ENCODE assay signal across 8 cellular contexts in the genomic region with DNA sequence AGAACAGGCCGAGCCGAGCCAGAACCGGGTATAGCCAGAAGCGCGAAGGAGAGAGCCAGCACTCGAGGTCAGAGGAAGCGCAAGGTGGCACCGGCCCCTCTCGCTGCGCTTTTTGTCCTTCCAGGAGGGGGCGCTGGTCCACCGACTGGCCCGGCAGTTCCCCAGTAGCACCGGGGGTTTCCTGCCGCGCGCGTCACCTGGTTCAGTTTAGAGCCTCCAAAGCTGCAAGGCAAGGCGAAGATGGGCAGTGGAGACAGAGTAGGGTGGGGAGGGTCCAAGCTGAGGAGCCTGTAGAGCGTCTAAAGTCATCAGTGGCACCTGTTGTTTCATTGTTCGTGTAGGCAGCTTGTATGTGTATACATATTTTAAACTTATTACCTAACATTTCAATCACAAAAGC. TPM values are rescaled to one million over a fixed set of nuclear protein-coding genes. Genes with fewer than 3 reads are reported as not detected.
DNase-seq lines count a peak whose midpoint lies in the region; TF ChIP-seq lines count a peak whose summit lies in the region.
"Had no signal": no experiment of that assay in that cellular context is flagged by ENCODE, and none has a peak within 500 bp of the region (broad histone marks: within the 10 kb centered on the region; RNA-seq: fewer than 3 reads in every experiment).

No MANE protein-coding gene starts in this region.

- no peak overlapping the region for H3K4me3 ChIP-seq in OCI-LY1 (ENCODE audit: low read depth, low read length, poor library complexity, severe bottlenecking)

- no peaks in the 10 kb centered on the region for H3K36me3 ChIP-seq in OCI-LY1 (ENCODE audit: insufficient read depth, low read length)

- H3K9me3 ChIP-seq in OCI-LY1 (ENCODE audit: low read length), result no peaks in the 10 kb centered on the region

- H4K20me1 ChIP-seq in OCI-LY1 (ENCODE audit: insufficient read depth, low read length), result no peaks in the 10 kb centered on the region

- H3K27ac ChIP-seq in OCI-LY1 (ENCODE audit: low read depth, low read length, poor library complexity, severe bottlenecking), result no peak overlapping the region

- H3K27me3 ChIP-seq in OCI-LY1 (ENCODE audit: insufficient read depth, low read length), result no peaks in the 10 kb centered on the region

- H3K4me2 ChIP-seq in OCI-LY1 (ENCODE audit: low read length), result no peak overlapping the region

- peak; percentile 41 for DNase-seq in dermis blood vessel endothelial cell
- DNase-seq in stimulated activated CD4-positive, alpha-beta T cell treated with anti-CD3 and anti-CD28 coated beads, Interleukin-12 subunit alpha, Interleukin-12 subunit beta, amount 100 ng/mL, for 4 hours, result peak; percentile 5
- no peak for DNase-seq in mesenteric fat pad (ENCODE audit: low spot score)
- DNase-seq in DMS153 (lab: John Stamatoyannopoulos, UW), result no peak
- DNase-seq in MV-4-11 (lab: John Stamatoyannopoulos, UW), result no peak
- DNase-seq: left cardiac atrium had no signal

- H3K4me1 ChIP-seq in OCI-LY1 (ENCODE audit: insufficient read depth, low read length, severe bottlenecking), result peaks cover 19% of the 10 kb centered on the region

- H3K9me2 ChIP-seq in OCI-LY1 (ENCODE audit: low read depth, low read length), result no peaks in the 10 kb centered on the region

- TF ChIP-seq CTCF in GM12874 (IDR thresholded peaks at IDR 0.05; ENCODE audit: insufficient read depth, low read depth, low read length) (peak; percentile 71), OCI-LY1 (IDR thresholded peaks at IDR 0.05; ENCODE audit: low read length) (peak; percentile 79)

- no peak overlapping the region for H3K9ac ChIP-seq in OCI-LY1 (ENCODE audit: low read length)

- H3F3A ChIP-seq in OCI-LY1 (ENCODE audit: insufficient read depth, low read length), result no peaks in the 10 kb centered on the region

- no peaks in the 10 kb centered on the region for H3K79me2 ChIP-seq in OCI-LY1 (ENCODE audit: insufficient read depth, low read length)

- no peak overlapping the region for H2AFZ ChIP-seq in OCI-LY1 (ENCODE audit: low read length)

RNA-seq across cellular contexts. Expression of a gene that starts 7.6 kb away (rescaled TPM):
- total RNA-seq in dermis blood vessel endothelial cell (0.05 TPM in 1 of 2 replicates, not detected in the other), mesenteric fat pad (not detected)
- total RNA-seq: left cardiac atrium had no signal

Comparison
In these comparisons a context has a peak if more than half of its experiments do, and no peak if none do; other contexts are left out.
1. DNase-seq: peak in dermis blood vessel endothelial cell (single experiment) and stimulated activated CD4-positive, alpha-beta T cell treated with anti-CD3 and anti-CD28 coated beads, Interleukin-12 subunit alpha, Interleukin-12 subunit beta, amount 100 ng/mL, for 4 hours (single experiment); none in mesenteric fat pad (single experiment), DMS153 (single experiment) and MV-4-11 (single experiment).